ENCODE assay signal across 15 cellular contexts in genomic region chr7:50209461-50210161, GRCh38.
DNase-seq lines count a peak whose midpoint lies in the region; ATAC-seq and TF ChIP-seq lines count a peak whose summit lies in the region.
"Had no signal": no experiment of that assay in that cellular context is flagged by ENCODE, and none has a peak within 500 bp of the region (broad histone marks: within the 10 kb centered on the region; RNA-seq: fewer than 3 reads in every experiment).

No MANE protein-coding gene starts in this region.

- CTCF ChIA-PET in activated CD4-positive, alpha-beta memory T cell treated with anti-CD3 and anti-CD28 coated beads, Interleukin-2, amount 10 ng/mL, durations not matched to agents 7 days and 5 days (lab: Charles Lee): interaction anchor here (1.2 to 2.4 kb wide), 6 partner anchors 62 to 208 kb away, joined by 3 to 7 read pairs (median 3); partner anchors contain the start of gene IKZF1

- H3K27ac ChIP-seq in OCI-LY3 (ENCODE audit: low read length): peak overlapping the region; percentile 24
- H3K27ac ChIP-seq: esophagus muscularis mucosa had no signal

- H3K27me3 Mint-ChIP-seq in activated CD4-positive, alpha-beta memory T cell treated with anti-CD3 and anti-CD28 coated beads, Interleukin-2, amount 10 ng/mL, durations not matched to agents 7 days and 5 days: no peaks in the 10 kb centered on the region
- no peaks in the 10 kb centered on the region for H3K27me3 Mint-ChIP-seq in activated naive CD8-positive, alpha-beta T cell

- H3K27me3 ChIP-seq in OCI-LY3 (ENCODE audit: low read depth, low read length): no peaks in the 10 kb centered on the region

- no peak for ATAC-seq in GM18520 (IDR thresholded peaks at IDR 0.05; ENCODE audit: unreplicated experiment)
- no peak for ATAC-seq in HG02852 (IDR thresholded peaks at IDR 0.05; ENCODE audit: unreplicated experiment)
- ATAC-seq: Right ventricle myocardium inferior had no signal

- H3K4me1 ChIP-seq in OCI-LY3 (ENCODE audit: low read length): peaks cover 91% of the 10 kb centered on the region
- H3K4me1 ChIP-seq: esophagus muscularis mucosa had no signal

- peaks cover 98% of the 10 kb centered on the region for H3K4me1 Mint-ChIP-seq in activated CD4-positive, alpha-beta memory T cell treated with anti-CD3 and anti-CD28 coated beads, Interleukin-2, amount 10 ng/mL, durations not matched to agents 7 days and 5 days
- peaks cover 97% of the 10 kb centered on the region for H3K4me1 Mint-ChIP-seq in activated naive CD8-positive, alpha-beta T cell (ENCODE audit: low read depth)
- H3K4me1 Mint-ChIP-seq: neural crest cell had no signal

- H3K4me3 ChIP-seq in OCI-LY3 (ENCODE audit: low read length): no peak overlapping the region
- H3K4me3 ChIP-seq: esophagus muscularis mucosa had no signal

- peak overlapping the region; percentile 36; the same call in 1 of the 2 replicates for H2AFZ ChIP-seq in OCI-LY3 (ENCODE audit: low read depth, low read length)

- peak overlapping the region; percentile 4; the same call in 1 of the 2 replicates for H3K9ac ChIP-seq in OCI-LY3 (ENCODE audit: low read length)

- no peaks in the 10 kb centered on the region for H4K20me1 ChIP-seq in OCI-LY3 (ENCODE audit: insufficient read depth, low read length)

- H3K9me3 ChIP-seq in OCI-LY3 (ENCODE audit: insufficient read depth, low read length): no peaks in the 10 kb centered on the region
- H3K9me3 ChIP-seq: esophagus muscularis mucosa had no signal

- no peak for TF ChIP-seq CTCF in OCI-LY3 (IDR thresholded peaks at IDR 0.05; ENCODE audit: low read depth, low read length)

- H3K9me3 Mint-ChIP-seq in activated CD4-positive, alpha-beta memory T cell treated with anti-CD3 and anti-CD28 coated beads, Interleukin-2, amount 10 ng/mL, durations not matched to agents 7 days and 5 days: no peaks in the 10 kb centered on the region
- no peaks in the 10 kb centered on the region for H3K9me3 Mint-ChIP-seq in activated naive CD8-positive, alpha-beta T cell (ENCODE audit: low read depth)
- H3K9me3 Mint-ChIP-seq: neural crest cell had no signal

- POLR2A ChIA-PET in activated CD4-positive, alpha-beta memory T cell treated with anti-CD3 and anti-CD28 coated beads, Interleukin-2, amount 10 ng/mL, durations not matched to agents 7 days and 5 days (lab: Charles Lee): interaction anchor here (1.5 to 12.8 kb wide), 9 partner anchors 17 to 156 kb away, joined by 3 to 367 read pairs (median 14); partner anchors contain the start of gene IKZF1

- peak overlapping the region; percentile 83 for H3K27ac Mint-ChIP-seq in activated CD4-positive, alpha-beta memory T cell treated with anti-CD3 and anti-CD28 coated beads, Interleukin-2, amount 10 ng/mL, durations not matched to agents 7 days and 5 days
- H3K27ac Mint-ChIP-seq in activated naive CD8-positive, alpha-beta T cell: peak overlapping the region; percentile 97

- H3K79me2 ChIP-seq in OCI-LY3 (ENCODE audit: low read length): 0 out of 2 replicates have a peak, but pooled peaks cover 7% of the 10 kb centered on the region

- DNase-seq in activated CD4-positive, alpha-beta memory T cell treated with anti-CD3 and anti-CD28 coated beads, Interleukin-2, amount 10 ng/mL, durations not matched to agents 7 days and 5 days: no peak
- peak; percentile 62 for DNase-seq in stimulated activated CD8-positive, alpha-beta memory T cell treated with anti-CD3 and anti-CD28 coated beads, Interleukin-4, amount 100 ng/mL, for 48 hours
- no peak for DNase-seq in mesenteric fat pad (ENCODE audit: low spot score)
- DNase-seq: C1 segment of cervical spinal cord, dermis blood vessel endothelial cell, HCEC 1CT, NCI-H1105 treated with DMSO at 0.1 percent for 48 hours, NCI-H226 had no signal

- H3K4me2 ChIP-seq in OCI-LY3 (ENCODE audit: low read length): peak overlapping the region; percentile 13; the same call in 1 of the 2 replicates

- H3K4me3 Mint-ChIP-seq in activated CD4-positive, alpha-beta memory T cell treated with anti-CD3 and anti-CD28 coated beads, Interleukin-2, amount 10 ng/mL, durations not matched to agents 7 days and 5 days: no peak overlapping the region
- H3K4me3 Mint-ChIP-seq in activated naive CD8-positive, alpha-beta T cell: peak overlapping the region; percentile 46
- H3K4me3 Mint-ChIP-seq: neural crest cell had no signal

- H3K36me3 ChIP-seq in OCI-LY3 (replicated peaks; ENCODE audit: low read depth, low read length): no peaks in the 10 kb centered on the region
- H3K36me3 ChIP-seq: esophagus muscularis mucosa had no signal

- H3K36me3 Mint-ChIP-seq in activated CD4-positive, alpha-beta memory T cell treated with anti-CD3 and anti-CD28 coated beads, Interleukin-2, amount 10 ng/mL, durations not matched to agents 7 days and 5 days (ENCODE audit: low read depth): peaks cover 7% of the 10 kb centered on the region
- H3K36me3 Mint-ChIP-seq in activated naive CD8-positive, alpha-beta T cell: no peaks in the 10 kb centered on the region
